In the genomic region with DNA sequence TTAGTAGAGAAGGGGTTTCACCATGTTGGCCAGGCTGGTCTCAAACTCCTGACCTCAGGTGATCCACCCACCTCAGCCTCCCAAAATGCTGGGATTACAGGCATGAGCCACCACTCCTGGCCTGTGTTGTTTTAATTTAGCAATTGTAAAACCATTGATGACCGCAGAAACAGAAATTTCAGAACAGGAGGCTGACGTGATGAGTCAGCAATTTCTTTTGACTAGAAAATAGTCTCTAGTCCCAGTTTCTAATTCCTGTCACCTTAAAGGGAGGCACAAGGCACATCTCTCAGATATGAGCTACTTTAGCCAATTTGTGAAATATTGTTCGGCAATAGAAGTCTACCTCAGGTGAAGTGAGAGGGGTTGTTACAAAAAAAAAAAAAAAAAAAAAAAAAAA, we compare ENCODE assay signal across 1 cellular context.
TF ChIP-seq lines count a peak whose summit lies in the region.

No MANE protein-coding gene starts in this region.

TF ChIP-seq in A549, 52 proteins besides CTCF, POLR2A, EP300 and RAD21 (continued from another document):
- TF ChIP-seq, protein P1, sequence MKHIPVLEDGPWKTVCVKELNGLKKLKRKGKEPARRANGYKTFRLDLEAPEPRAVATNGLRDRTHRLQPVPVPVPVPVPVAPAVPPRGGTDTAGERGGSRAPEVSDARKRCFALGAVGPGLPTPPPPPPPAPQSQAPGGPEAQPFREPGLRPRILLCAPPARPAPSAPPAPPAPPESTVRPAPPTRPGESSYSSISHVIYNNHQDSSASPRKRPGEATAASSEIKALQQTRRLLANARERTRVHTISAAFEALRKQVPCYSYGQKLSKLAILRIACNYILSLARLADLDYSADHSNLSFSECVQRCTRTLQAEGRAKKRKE (CRISPR knock-in tag; IDR thresholded peaks at IDR 0.05; ENCODE audit: low read depth): no peak
- no peak for TF ChIP-seq TFCP2L1 (CRISPR knock-in tag; IDR thresholded peaks at IDR 0.05)
- TF ChIP-seq MYC (IDR thresholded peaks at IDR 0.05; ENCODE audit: borderline replicate concordance, low read length): no peak
- no peak for TF ChIP-seq ZC3H11A (IDR thresholded peaks at IDR 0.05)
- TF ChIP-seq NFE2L2 (conservative IDR thresholded peaks at IDR 0.05; ENCODE audit: low read length): 0 out of 2 replicates have a peak, but pooled peaks have one; percentile 33
- TF ChIP-seq, protein P2, sequence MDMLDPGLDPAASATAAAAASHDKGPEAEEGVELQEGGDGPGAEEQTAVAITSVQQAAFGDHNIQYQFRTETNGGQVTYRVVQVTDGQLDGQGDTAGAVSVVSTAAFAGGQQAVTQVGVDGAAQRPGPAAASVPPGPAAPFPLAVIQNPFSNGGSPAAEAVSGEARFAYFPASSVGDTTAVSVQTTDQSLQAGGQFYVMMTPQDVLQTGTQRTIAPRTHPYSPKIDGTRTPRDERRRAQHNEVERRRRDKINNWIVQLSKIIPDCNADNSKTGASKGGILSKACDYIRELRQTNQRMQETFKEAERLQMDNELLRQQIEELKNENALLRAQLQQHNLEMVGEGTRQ (IDR thresholded peaks at IDR 0.05): no peak
- peak; percentile 94 for TF ChIP-seq MAFK (IDR thresholded peaks at IDR 0.05; ENCODE audit: partially characterized antibody)
- TF ChIP-seq HEYL (CRISPR knock-in tag; IDR thresholded peaks at IDR 0.05): no peak
- no peak for TF ChIP-seq CHD2 (IDR thresholded peaks at IDR 0.05; ENCODE audit: low read length, partially characterized antibody)
- TF ChIP-seq ZNF302 (CRISPR knock-in tag; IDR thresholded peaks at IDR 0.05): no peak
